Comparison of ENCODE assay signal across 20 cellular contexts in genomic region chr2:95719473-95720060, GRCh38.
"Had no signal": no experiment of that assay in that cellular context is flagged by ENCODE, and none has a peak within 500 bp of the region (broad histone marks: within the 10 kb centered on the region; RNA-seq: fewer than 3 reads in every experiment).

No MANE protein-coding gene starts in this region.

- H3K36me3 ChIP-seq: Peyer's patch had no signal

- H3K27ac ChIP-seq: Peyer's patch had no signal

- DNase-seq: activated CD4-positive, alpha-beta T cell treated with anti-CD3 and anti-CD28 coated beads for 48 hours; activated CD4-positive, alpha-beta T cell treated with anti-CD3 and anti-CD28 coated beads, Interleukin-2, amount 50 U/mL, for 4 hours; activated CD8-positive, alpha-beta memory T cell treated with anti-CD3 and anti-CD28 coated beads, Interleukin-2, amount 50 U/mL, for 48 hours; activated CD8-positive, alpha-beta T cell treated with anti-CD3 and anti-CD28 coated beads, Interleukin-2, amount 10 ng/mL, durations not matched to agents 7 days and 5 days; activated effector memory CD4-positive, alpha-beta T cell treated with Interleukin-2 at 50 U/mL for 16 hours; activated naive CD4-positive, alpha-beta T cell treated with anti-CD3 and anti-CD28 coated beads for 36 hours; activated T-cell treated with anti-CD3 and anti-CD28 coated beads, Interleukin-2, amount 50 U/mL, for 1 hour; amygdala; IMR-90; Kasumi-1; KBM-7; NCI-H1048; NCI-H2029; NCI-H2107; NCI-H524; NCI-H82; NK-92 treated with Interleukin-12 subunit alpha and Interleukin-12 subunit beta, amount 100 ng/mL, for 24 hours; Peyer's patch; SHP77 had no signal

- H3K9me3 ChIP-seq: Peyer's patch had no signal

- H3K4me1 ChIP-seq: Peyer's patch had no signal

- ATAC-seq: activated CD4-positive, CD25-positive, alpha-beta regulatory T cell treated with anti-CD3 and anti-CD28 coated beads, Interleukin-2, amount 50 U/mL, for 24 hours; activated CD8-positive, alpha-beta T cell treated with anti-CD3 and anti-CD28 coated beads, Interleukin-2, amount 10 ng/mL, durations not matched to agents 7 days and 5 days had no signal

- H3K4me3 ChIP-seq: Peyer's patch had no signal

- H3K27me3 ChIP-seq: Peyer's patch had no signal
